10 cellular contexts compared by ENCODE assay signal in genomic region chr6:137846772-137847313, GRCh38. TPM values are rescaled to one million over a fixed set of nuclear protein-coding genes. Genes with fewer than 3 reads are reported as not detected.
DNase-seq lines count a peak whose midpoint lies in the region; ATAC-seq and TF ChIP-seq lines count a peak whose summit lies in the region.
"Had no signal": no experiment of that assay in that cellular context is flagged by ENCODE, and none has a peak within 500 bp of the region (broad histone marks: within the 10 kb centered on the region; RNA-seq: fewer than 3 reads in every experiment).

No MANE protein-coding gene starts in this region.

- no peak for TF ChIP-seq POLR2A in stomach (IDR thresholded peaks at IDR 0.05)

- peak overlapping the region in 3 of 5 donors; percentile 3 to 58 (median 4) for H3K27ac ChIP-seq in stomach

- H3K4me3 ChIP-seq in stomach = no peak overlapping the region

- intact Hi-C loops in Right ventricle myocardium superior (cut with DNase I) (no loop called here), stomach (cut with DNase I; ENCODE audit: low total_unique reads) (no loop called here)

- peaks cover 0 to 25% (median 2%) of the 10 kb centered on the region in 4 donors for H3K4me1 ChIP-seq in stomach

- DNase-seq in KBM-7 (peak; percentile 89), Right ventricle myocardium superior (peak; percentile 76), stomach (no peak), A172 (ENCODE audit: low spot score) (no peak), cerebellum (ENCODE audit: low spot score) (no peak)
- DNase-seq in effector CD4-positive, alpha-beta T cell = no peak
- DNase-seq: activated CD4-positive, CD25-positive, alpha-beta regulatory T cell; foreskin fibroblast had no signal

- H3K27me3 ChIP-seq in stomach = no peaks in the 10 kb centered on the region

- no peaks in the 10 kb centered on the region for H3K9me3 ChIP-seq in stomach

- 68 to 87% (median 79%) methylated on average over 7 of the region's 7 CpGs for WGBS in stomach, 5 donors

- no peak for TF ChIP-seq CTCF in stomach (IDR thresholded peaks at IDR 0.05)

- H3K36me3 ChIP-seq in stomach = no peaks in the 10 kb centered on the region

- in situ Hi-C loops in KBM-7 (cut with MboI; ENCODE audit: low pct_unique_long_range_greater_than_20kb, low sequenced_read_pairs) = no loop called here

- ATAC-seq in GM19463 (IDR thresholded peaks at IDR 0.05; ENCODE audit: unreplicated experiment) (peak; percentile 57), Right ventricle myocardium superior (ENCODE audit: poor library complexity) (peak; percentile 82), HG02763 (IDR thresholded peaks at IDR 0.05; ENCODE audit: unreplicated experiment) (no peak)

- no peak for TF ChIP-seq EP300 in stomach (IDR thresholded peaks at IDR 0.05)

RNA-seq across cellular contexts. Expression of gene TNFAIP3, which starts 20.2 kb away (rescaled TPM):
- total RNA-seq in Right ventricle myocardium superior (4.6 TPM), stomach (10 to 100 TPM in 4 of 5 donors, 1 to 10 TPM in 1; 7.8 to 77.0 (median 34.1) TPM), cerebellum (1.6 TPM)
- polyA plus RNA-seq in stomach = 10 to 100 TPM in 2 of 3 donors, 1 to 10 TPM in 1; 9.5 to 13.6 (median 11.2) TPM
- 1.2 and 1.6 TPM in 2 replicates for total RNA-seq in A172 (2014; rRNA removed; shearing (Covaris generic))

Comparison
In these comparisons a context has a peak if more than half of its experiments do, and no peak if none do; other contexts are left out.
1. DNase-seq: peak in KBM-7 (single experiment) and Right ventricle myocardium superior (single experiment); none in stomach (single experiment), A172 (single experiment), effector CD4-positive, alpha-beta T cell (single experiment) and cerebellum (single experiment).